In genomic region chr11:133950874-133951483, GRCh38 we compare ENCODE assay signal across 11 cellular contexts. TPM values are rescaled to one million over a fixed set of nuclear protein-coding genes. Genes with fewer than 3 reads are reported as not detected.
A peak's percentile ranks its signal among the peaks of the same experiment; 100 is the strongest.
DNase-seq lines count a peak whose midpoint lies in the region; ATAC-seq and TF ChIP-seq lines count a peak whose summit lies in the region.
"Had no signal": no experiment of that assay in that cellular context is flagged by ENCODE, and none has a peak within 500 bp of the region (broad histone marks: within the 10 kb centered on the region; RNA-seq: fewer than 3 reads in every experiment).

No MANE protein-coding gene starts in this region.

- H3K4me1 Mint-ChIP-seq in stimulated activated naive CD8-positive, alpha-beta T cell treated with anti-CD3 and anti-CD28 coated beads, Interleukin-15, amount 100 ng/mL, for 72 hours: peaks cover 86% of the 10 kb centered on the region

- H3K27ac ChIP-seq in BLaER1 (peak overlapping the region; percentile 75), heart left ventricle (peak overlapping the region; percentile 83 to 98 (median 91)), ovary (peak overlapping the region in 1 of 2 donors; percentile 30)

- H3K4me3 ChIP-seq in BLaER1 (peak overlapping the region; percentile 51), heart left ventricle (peak overlapping the region; percentile 17 to 70 (median 50)), ovary (peak overlapping the region; percentile 24)

- peaks cover 82% of the 10 kb centered on the region for H3K4me1 ChIP-seq in BLaER1
- peaks cover 12 to 100% (median 71%) of the 10 kb centered on the region in 12 donors for H3K4me1 ChIP-seq in heart left ventricle
- peaks cover 3% of the 10 kb centered on the region for H3K4me1 ChIP-seq in ovary (ENCODE audit: insufficient read depth)

- H4K20me1 ChIP-seq in BLaER1: peaks cover 18% of the 10 kb centered on the region

- TF ChIP-seq CTCF in heart left ventricle (IDR thresholded peaks at IDR 0.05): no peak
- TF ChIP-seq CTCF in ovary (IDR thresholded peaks at IDR 0.05): no peak

- H3K9me3 Mint-ChIP-seq in stimulated activated naive CD8-positive, alpha-beta T cell treated with anti-CD3 and anti-CD28 coated beads, Interleukin-15, amount 100 ng/mL, for 72 hours: no peaks in the 10 kb centered on the region
- H3K9me3 Mint-ChIP-seq: activated CD4-positive, alpha-beta memory T cell treated with anti-CD3 and anti-CD28 coated beads, Interleukin-2, amount 10 ng/mL, durations not matched to agents 7 days and 5 days; IgD-negative memory B cell had no signal

- TF ChIP-seq POLR2A in heart left ventricle (IDR thresholded peaks at IDR 0.05) (peak; percentile 29 to 44), ovary (IDR thresholded peaks at IDR 0.05) (no peak)

- peak; percentile 53 to 59 (median 56) for ATAC-seq in heart left ventricle
- no peak for ATAC-seq in stimulated activated naive CD8-positive, alpha-beta T cell treated with anti-CD3 and anti-CD28 coated beads, Interleukin-15, amount 100 ng/mL, for 72 hours
- ATAC-seq in HG03039 (IDR thresholded peaks at IDR 0.05; ENCODE audit: unreplicated experiment): no peak
- no peak for ATAC-seq in HG02588 (IDR thresholded peaks at IDR 0.05; ENCODE audit: unreplicated experiment)
- ATAC-seq in HG02678 (IDR thresholded peaks at IDR 0.05; ENCODE audit: unreplicated experiment): no peak

- TF ChIP-seq EP300 in ovary (IDR thresholded peaks at IDR 0.05): no peak

- peak overlapping the region; percentile 94 for H3K4me2 ChIP-seq in BLaER1

- DNase-seq in NCI-H82 treated with DMSO at 0.1 percent for 48 hours (lab: John Stamatoyannopoulos, UW; ENCODE audit: unreplicated experiment): peak; percentile 89
- DNase-seq in heart left ventricle: peak; percentile 70 to 88 (median 78)
- DNase-seq in ovary: peak in 1 of 5 donors; percentile 55
- DNase-seq in stimulated activated naive CD8-positive, alpha-beta T cell treated with anti-CD3 and anti-CD28 coated beads, Interleukin-15, amount 100 ng/mL, for 72 hours: no peak
- DNase-seq: activated CD4-positive, alpha-beta memory T cell treated with anti-CD3 and anti-CD28 coated beads, Interleukin-2, amount 10 ng/mL, durations not matched to agents 7 days and 5 days had no signal

- no peak overlapping the region for H3K4me3 Mint-ChIP-seq in stimulated activated naive CD8-positive, alpha-beta T cell treated with anti-CD3 and anti-CD28 coated beads, Interleukin-15, amount 100 ng/mL, for 72 hours
- H3K4me3 Mint-ChIP-seq: activated CD4-positive, alpha-beta memory T cell treated with anti-CD3 and anti-CD28 coated beads, Interleukin-2, amount 10 ng/mL, durations not matched to agents 7 days and 5 days; activated naive CD8-positive, alpha-beta T cell; IgD-negative memory B cell had no signal

- H3K36me3 ChIP-seq in BLaER1 (no peaks in the 10 kb centered on the region), heart left ventricle (no peaks in the 10 kb centered on the region), ovary (no peaks in the 10 kb centered on the region)

- H3K9me3 ChIP-seq in BLaER1: no peaks in the 10 kb centered on the region
- H3K9me3 ChIP-seq in heart left ventricle: no peaks in the 10 kb centered on the region
- H3K9me3 ChIP-seq in ovary: no peaks in the 10 kb centered on the region

- no peaks in the 10 kb centered on the region for H3K27me3 Mint-ChIP-seq in stimulated activated naive CD8-positive, alpha-beta T cell treated with anti-CD3 and anti-CD28 coated beads, Interleukin-15, amount 100 ng/mL, for 72 hours
- H3K27me3 Mint-ChIP-seq: activated naive CD8-positive, alpha-beta T cell had no signal

- WGBS in heart left ventricle, 4 donors: 4 to 8% (median 6%) methylated on average over 13 to 24 of the region's 24 CpGs
- WGBS in ovary, 3 donors: 5 to 11% (median 7%) methylated on average over 24 of the region's 24 CpGs

- H3K27me3 ChIP-seq in BLaER1 (no peaks in the 10 kb centered on the region), heart left ventricle (peaks cover 0 to 23% (median 3%) of the 10 kb centered on the region in 9 donors), ovary (no peaks in the 10 kb centered on the region)

- peak overlapping the region; percentile 62; the same call in 1 of the 2 replicates for H3K9ac ChIP-seq in BLaER1

- no peak overlapping the region for H3K27ac Mint-ChIP-seq in stimulated activated naive CD8-positive, alpha-beta T cell treated with anti-CD3 and anti-CD28 coated beads, Interleukin-15, amount 100 ng/mL, for 72 hours
- H3K27ac Mint-ChIP-seq: activated CD4-positive, alpha-beta memory T cell treated with anti-CD3 and anti-CD28 coated beads, Interleukin-2, amount 10 ng/mL, durations not matched to agents 7 days and 5 days; activated naive CD8-positive, alpha-beta T cell; IgD-negative memory B cell had no signal

- intact Hi-C loops in heart left ventricle (cut with DNase I) (loop anchor here in 5 of 10 donors (5.0 to 10.0 kb wide), 4 partner anchors 81 to 274 kb away; partner anchors contain the start of genes NCAPD3 (in 1 of the 5) and VPS26B (in 1 of the 5)), ovary (cut with DNase I) (loop anchor here in 1 of 4 donors (10.0 kb wide), 1 partner anchor 84 kb away; no protein-coding TSS in a partner anchor)

RNA-seq across cellular contexts. Expression of gene IGSF9B, which starts 5.8 kb away (rescaled TPM):
- total RNA-seq in heart left ventricle (10 to 100 TPM; 14.6 to 78.5 (median 43.7) TPM), ovary (10 to 100 TPM in 2 of 7 donors, 1 to 10 TPM in 4, under 1 TPM in 1; 0.48 to 15.4 (median 8.8) TPM)
- polyA plus RNA-seq in heart left ventricle (10 to 100 TPM; 30.3 to 38.3 TPM), ovary (1 to 10 TPM; 1.7 to 4.2 TPM)
- polyA plus RNA-seq: IgD-negative memory B cell had no signal

Comparison
In these comparisons a context has a peak if more than half of its experiments do, and no peak if none do; other contexts are left out.
1. DNase-seq: peak in NCI-H82 treated with DMSO at 0.1 percent for 48 hours (single experiment) and heart left ventricle (5 of 5); none in stimulated activated naive CD8-positive, alpha-beta T cell treated with anti-CD3 and anti-CD28 coated beads, Interleukin-15, amount 100 ng/mL, for 72 hours (0 of 2).
2. ATAC-seq: peak in heart left ventricle (4 of 4); none in stimulated activated naive CD8-positive, alpha-beta T cell treated with anti-CD3 and anti-CD28 coated beads, Interleukin-15, amount 100 ng/mL, for 72 hours (single experiment), HG03039 (single experiment), HG02588 (single experiment) and HG02678 (single experiment).
3. Peak in every context shown above with its lines, with median percentiles within 50 percentile points of each other: H3K4me3 ChIP-seq.